ENCODE assay signal across 14 cellular contexts in the genomic region with DNA sequence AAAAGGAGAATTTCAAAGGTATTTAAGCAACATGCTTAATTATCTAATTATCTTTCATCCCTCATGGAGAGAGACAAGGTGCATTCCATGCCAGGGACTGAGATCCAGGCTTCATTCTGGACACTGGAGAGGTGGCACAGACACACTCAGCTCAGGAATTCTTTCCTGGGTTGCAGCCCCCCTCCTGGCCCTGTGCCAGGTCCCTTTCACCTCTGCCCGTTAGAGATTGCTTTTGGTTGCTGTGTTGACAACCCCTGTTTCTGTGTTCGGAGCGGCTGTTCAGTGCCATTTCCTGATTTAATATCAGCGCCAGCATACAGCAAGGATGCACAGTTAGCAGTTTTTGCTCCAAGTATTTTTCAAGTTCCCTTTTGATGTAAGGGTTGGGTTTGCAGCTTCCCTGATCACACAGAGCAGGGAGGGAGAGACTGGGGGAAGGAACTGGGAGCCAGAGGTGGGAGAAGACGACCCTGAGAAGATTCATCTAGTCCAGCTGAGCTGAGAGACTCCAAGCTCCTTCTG. TPM values are rescaled to one million over a fixed set of nuclear protein-coding genes. Genes with fewer than 3 reads are reported as not detected.
DNase-seq lines count a peak whose midpoint lies in the region; ATAC-seq and TF ChIP-seq lines count a peak whose summit lies in the region.
"Had no signal": no experiment of that assay in that cellular context is flagged by ENCODE, and none has a peak within 500 bp of the region (broad histone marks: within the 10 kb centered on the region; RNA-seq: fewer than 3 reads in every experiment).

No MANE protein-coding gene starts in this region.

- H3K27ac Mint-ChIP-seq in glutamatergic neuron (ENCODE audit: unreplicated experiment) = no peak overlapping the region
- H3K27ac Mint-ChIP-seq: CD14-positive monocyte had no signal

- no peak overlapping the region for H2AK5ac ChIP-seq in neuronal stem cell (ENCODE audit: low read depth, low read length)

- no peak overlapping the region for H2BK15ac ChIP-seq in neuronal stem cell (ENCODE audit: low read length)

- H3K9me3 ChIP-seq in RWPE2 (ENCODE audit: severe bottlenecking) (no peaks in the 10 kb centered on the region), left lung (no peaks in the 10 kb centered on the region), neuronal stem cell (replicated peaks in 1 of 2; ENCODE audit: control insufficient read depth in 2 of 2, insufficient read depth in 1 of 2, low read depth in 1 of 2, low read length in 2 of 2) (no peaks in the 10 kb centered on the region)
- H3K9me3 ChIP-seq: Caco-2 had no signal

- no peak overlapping the region for H3K9ac ChIP-seq in neuronal stem cell (ENCODE audit: low read depth, low read length, poor library complexity)

- no CpG with 5 or more reads among the region's 5 CpGs for WGBS in neuronal stem cell (ENCODE audit: extremely low coverage in 2 of 2, insufficient read length in 2 of 2, insufficient replicate concordance in 1 of 2), 2 donors

- no peak overlapping the region for H2BK5ac ChIP-seq in neuronal stem cell (ENCODE audit: low read length)

- H3K4me3 Mint-ChIP-seq in glutamatergic neuron (ENCODE audit: unreplicated experiment) = no peak overlapping the region

- H4K8ac ChIP-seq in neuronal stem cell (ENCODE audit: low read depth, low read length) = no peak overlapping the region

- no peak overlapping the region for H3K4me2 ChIP-seq in neuronal stem cell (ENCODE audit: insufficient read depth, low read length, poor library complexity, severe bottlenecking)

- H3K79me1 ChIP-seq in neuronal stem cell (ENCODE audit: low read depth, low read length) = no peaks in the 10 kb centered on the region

- peak overlapping the region; percentile 51 for H3K18ac ChIP-seq in neuronal stem cell (ENCODE audit: low read length)

- H3K14ac ChIP-seq in neuronal stem cell (ENCODE audit: low read length) = no peak overlapping the region

- peaks cover 15% of the 10 kb centered on the region for H3K27me3 Mint-ChIP-seq in glutamatergic neuron (ENCODE audit: unreplicated experiment)

- H3K4me1 Mint-ChIP-seq in glutamatergic neuron (ENCODE audit: low read depth, unreplicated experiment) = no peaks in the 10 kb centered on the region
- H3K4me1 Mint-ChIP-seq: CD8-positive, alpha-beta memory T cell had no signal

- DNase-seq in CD1c-positive myeloid dendritic cell (ENCODE audit: extremely low spot score) (peak; percentile 57), RWPE2 (ENCODE audit: low spot score) (peak; percentile 69), left lung (no peak), neuronal stem cell (ENCODE audit: low spot score) (no peak), KG1 (lab: John Stamatoyannopoulos, UW) (no peak), glutamatergic neuron (no peak), NCI-H2107 (lab: John Stamatoyannopoulos, UW) (no peak), globus pallidus (ENCODE audit: low spot score) (no peak)
- DNase-seq: Caco-2; CD8-positive, alpha-beta memory T cell; DND-41; GDM1 had no signal

- H3K4me1 ChIP-seq in RWPE2 (ENCODE audit: insufficient read depth, poor library complexity, severe bottlenecking) (no peaks in the 10 kb centered on the region), left lung (peaks cover 3 to 4% of the 10 kb centered on the region in 2 donors), neuronal stem cell (ENCODE audit: control insufficient read depth in 2 of 2, insufficient read depth in 1 of 2, low read depth in 1 of 2, low read length in 2 of 2) (peaks cover 0 to 2% of the 10 kb centered on the region in 2 donors)
- H3K4me1 ChIP-seq: Caco-2 had no signal

- TF ChIP-seq CTCF in RWPE2 (IDR thresholded peaks at IDR 0.05; ENCODE audit: poor library complexity, severe bottlenecking) = no peak
- TF ChIP-seq CTCF in left lung (IDR thresholded peaks at IDR 0.05) = no peak
- TF ChIP-seq CTCF in glutamatergic neuron (IDR thresholded peaks at IDR 0.05; ENCODE audit: partially characterized antibody, unreplicated experiment) = no peak

- no peak overlapping the region for H3K27ac ChIP-seq in RWPE2 (ENCODE audit: poor library complexity, severe bottlenecking)
- no peak overlapping the region for H3K27ac ChIP-seq in left lung
- no peak overlapping the region for H3K27ac ChIP-seq in neuronal stem cell (replicated peaks; ENCODE audit: low read length)

- ATAC-seq in RWPE2 (ENCODE audit: low read depth) (no peak), left lung (peak; percentile 53)
- ATAC-seq: HCT116 had no signal

- intact Hi-C loops in left lung (cut with DNase I) = no loop called here

- H3K36me3 ChIP-seq in RWPE2 (ENCODE audit: low read depth) (no peaks in the 10 kb centered on the region), left lung (no peaks in the 10 kb centered on the region), neuronal stem cell (replicated peaks in 1 of 2; ENCODE audit: control insufficient read depth in 2 of 2, insufficient read depth in 2 of 2, low read length in 2 of 2) (no peaks in the 10 kb centered on the region)

- H3K4me3 ChIP-seq in RWPE2 (ENCODE audit: severe bottlenecking) (no peak overlapping the region), left lung (no peak overlapping the region), neuronal stem cell (ENCODE audit: low read length in 2 of 2) (no peak overlapping the region)

- H3K4ac ChIP-seq in neuronal stem cell (ENCODE audit: low read length) = no peak overlapping the region

- no peak overlapping the region for H3K23ac ChIP-seq in neuronal stem cell (ENCODE audit: low read depth, low read length, poor library complexity)

- H3K27me3 ChIP-seq in RWPE2 (ENCODE audit: insufficient read depth, poor library complexity, severe bottlenecking) = peaks cover 9% of the 10 kb centered on the region
- peaks cover 15 to 47% of the 10 kb centered on the region in 2 donors for H3K27me3 ChIP-seq in left lung
- peaks cover 2 to 34% (median 24%) of the 10 kb centered on the region in 3 experiments for H3K27me3 ChIP-seq in neuronal stem cell (ENCODE audit: control insufficient read depth in 3 of 3, insufficient read depth in 3 of 3, low read depth in 1 of 3, low read length in 3 of 3)

- H3K36me3 Mint-ChIP-seq in glutamatergic neuron (ENCODE audit: unreplicated experiment) = peaks cover 3% of the 10 kb centered on the region

- no peak overlapping the region for H2BK12ac ChIP-seq in neuronal stem cell (ENCODE audit: low read length)

- peaks cover 4% of the 10 kb centered on the region for H3K9me3 Mint-ChIP-seq in glutamatergic neuron (ENCODE audit: unreplicated experiment)
- H3K9me3 Mint-ChIP-seq: CD8-positive, alpha-beta memory T cell had no signal

- no peak overlapping the region for H4K91ac ChIP-seq in neuronal stem cell (ENCODE audit: low read depth, low read length, poor library complexity)

- no peak overlapping the region for H2AFZ ChIP-seq in neuronal stem cell (ENCODE audit: low read length)

- no peak overlapping the region for H2BK120ac ChIP-seq in neuronal stem cell (ENCODE audit: low read depth, low read length)

RNA-seq across cellular contexts. Expression of a gene that starts 8.5 kb away (rescaled TPM):
- 100 to 1,000 TPM in 1 of 2 donors, 10 to 100 TPM in 1; 29.8 to 111 TPM for total RNA-seq in left lung
- polyA plus RNA-seq in neuronal stem cell (2013, experiment 1 of 2) = 1.4 TPM
- 1.6 TPM for polyA plus RNA-seq in neuronal stem cell (2013, experiment 2 of 2)
- total RNA-seq in glutamatergic neuron (ENCODE audit: unreplicated experiment) = 4.6 TPM
- polyA plus RNA-seq: CD8-positive, alpha-beta memory T cell had no signal

Comparison
In these comparisons a context has a peak if more than half of its experiments do, and no peak if none do; other contexts are left out.
1. DNase-seq: peak in CD1c-positive myeloid dendritic cell (single experiment) and RWPE2 (single experiment); none in left lung (0 of 2), neuronal stem cell (single experiment), KG1 (single experiment), glutamatergic neuron (single experiment), NCI-H2107 (single experiment) and globus pallidus (single experiment).